ENCODE assay signal across 8 cellular contexts in the genomic region with DNA sequence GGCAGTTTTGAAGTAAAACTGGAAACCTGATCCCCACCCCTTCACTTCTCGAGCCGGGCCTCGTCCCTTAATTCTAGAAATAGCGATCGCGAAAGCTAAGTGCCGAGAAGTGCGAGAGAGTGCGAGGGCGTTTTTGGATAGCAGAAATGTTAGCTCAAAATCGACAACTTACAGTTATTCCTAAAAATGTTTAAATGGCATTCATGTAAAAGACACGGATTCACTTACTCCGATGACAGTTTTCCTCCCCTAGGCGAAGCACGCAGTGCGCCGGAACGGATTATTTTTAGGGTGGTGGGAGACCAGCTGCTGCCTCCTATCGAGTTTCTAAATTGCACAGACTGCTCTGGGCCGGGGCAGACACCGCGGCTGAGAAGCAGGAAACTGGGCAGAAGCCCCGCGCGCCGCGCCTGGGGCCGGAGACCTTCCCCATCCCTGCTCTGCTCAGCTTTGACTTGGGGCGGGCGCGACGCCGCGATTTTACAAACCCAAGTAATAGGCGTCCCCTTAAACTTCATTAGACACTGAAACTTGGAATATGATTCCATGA. TPM values are rescaled to one million over a fixed set of nuclear protein-coding genes. Genes with fewer than 3 reads are reported as not detected.
DNase-seq lines count a peak whose midpoint lies in the region; TF ChIP-seq lines count a peak whose summit lies in the region.

Gene ABCC9 (minus strand): TSS at position 455 of the 550 bp plus-strand sequence. CDS start 4,752 bp downstream, outside the sequence.

- peaks cover 43 to 58% (median 49%) of the 10 kb centered on the region in 3 donors for H3K27me3 Mint-ChIP-seq in CD14-positive monocyte (ENCODE audit: low read depth in 3 of 3)

- H2AFZ ChIP-seq in smooth muscle cell (ENCODE audit: low read depth) = peak within 1 kb of the TSS; percentile 78

- H3K27ac ChIP-seq in brain microvascular endothelial cell (peak within 1 kb of the TSS; percentile 3), smooth muscle cell (ENCODE audit: low read depth) (no peak within 1 kb of the TSS)

- H3F3A ChIP-seq in smooth muscle cell (ENCODE audit: low read depth) = no peaks in the 10 kb centered on the region

- H3K4me3 Mint-ChIP-seq in CD14-positive monocyte = peak within 1 kb of the TSS in 1 of 2 donors; percentile 86

- H3K4me3 ChIP-seq in brain microvascular endothelial cell (ENCODE audit: low read depth, low read length) = peak within 1 kb of the TSS; percentile 60
- peak within 1 kb of the TSS; percentile 55 for H3K4me3 ChIP-seq in smooth muscle cell

- in situ Hi-C loops in ACHN (cut with HindIII; ENCODE audit: low pct_ligation_motif_present, low pct_unique_long_range_greater_than_20kb, low sequenced_read_pairs) (no loop called here), brain microvascular endothelial cell (cut with HindIII; ENCODE audit: low pct_ligation_motif_present, low sequenced_read_pairs) (no loop called here)

- H3K36me3 Mint-ChIP-seq in CD14-positive monocyte = peaks cover 0 to 3% of the 10 kb centered on the region in 2 donors

- no peaks in the 10 kb centered on the region for H4K20me1 ChIP-seq in smooth muscle cell (ENCODE audit: low read depth)

- no peaks in the 10 kb centered on the region for H3K79me2 ChIP-seq in smooth muscle cell (ENCODE audit: low read depth)

- H3K36me3 ChIP-seq in brain microvascular endothelial cell (replicated peaks) = no peaks in the 10 kb centered on the region
- H3K36me3 ChIP-seq in smooth muscle cell (ENCODE audit: low read depth) = no peaks in the 10 kb centered on the region

- TF ChIP-seq CTCF in brain microvascular endothelial cell (IDR thresholded peaks at IDR 0.05; ENCODE audit: low read depth, low read length, missing control alignments) = peak; percentile 6
- TF ChIP-seq CTCF in smooth muscle cell (IDR thresholded peaks at IDR 0.05; ENCODE audit: borderline replicate concordance, insufficient read depth, poor library complexity, severe bottlenecking) = no peak
- TF ChIP-seq CTCF in CD14-positive monocyte (IDR thresholded peaks at IDR 0.05) = no peak

- peaks cover 12% of the 10 kb centered on the region for H3K4me1 Mint-ChIP-seq in CD14-positive monocyte

- POLR2A ChIA-PET in HEK293T (lab: Yijun Ruan, JAX) = interaction anchor here (0.5 to 1.7 kb wide), 4 partner anchors 30 to 176 kb away, joined by 3 to 7 read pairs (median 4); partner anchors contain the start of genes CMAS and KCNJ8

- H3K27me3 ChIP-seq in brain microvascular endothelial cell (replicated peaks) = no peaks in the 10 kb centered on the region
- peaks cover 58% of the 10 kb centered on the region for H3K27me3 ChIP-seq in smooth muscle cell (ENCODE audit: low read depth)

- WGBS in smooth muscle cell (ENCODE audit: low lambda C conversion rate) = 2% methylated on average over 35 of the region's 35 CpGs

- peak; percentile 65 for DNase-seq in ACHN
- peak; percentile 55 for DNase-seq in HEK293T (ENCODE audit: extremely low spot score)
- DNase-seq in brain microvascular endothelial cell = peak; percentile 16
- peak; percentile 61 for DNase-seq in iPS-NIHi7 (ENCODE audit: extremely low spot score)
- DNase-seq in smooth muscle cell (lab: John Stamatoyannopoulos, UW; ENCODE audit: unreplicated experiment) = no peak
- no peak for DNase-seq in CD14-positive monocyte (ENCODE audit: low spot score)
- DNase-seq in GOT3 (lab: John Stamatoyannopoulos, UW) = no peak
- DNase-seq in SKM-1 treated with dmso at 0.1 percent for 144 hours (lab: John Stamatoyannopoulos, UW; ENCODE audit: unreplicated experiment) = no peak

- H3K27ac Mint-ChIP-seq in CD14-positive monocyte = no peak within 1 kb of the TSS

- H3K9ac ChIP-seq in smooth muscle cell (ENCODE audit: low read depth) = no peak within 1 kb of the TSS

- CTCF ChIA-PET in HEK293T (lab: Yijun Ruan, JAX) = interaction anchor here (0.6 kb wide), 1 partner anchor 255 kb away, joined by 3 read pairs; no protein-coding TSS in a partner anchor

- peaks cover 6% of the 10 kb centered on the region for H3K4me1 ChIP-seq in smooth muscle cell (ENCODE audit: low read depth)

- peaks cover 2 to 28% (median 14%) of the 10 kb centered on the region in 7 donors for H3K9me3 Mint-ChIP-seq in CD14-positive monocyte

- no peaks in the 10 kb centered on the region for H3K9me3 ChIP-seq in smooth muscle cell (replicated peaks; ENCODE audit: low read depth)

- intact Hi-C loops in CD14-positive monocyte (cut with micrococcal nuclease) = no loop called here

- peak within 1 kb of the TSS; percentile 86 for H3K4me2 ChIP-seq in smooth muscle cell

TF ChIP-seq in HEK293T, 16 proteins besides CTCF, POLR2A, EP300 and RAD21:
- TF ChIP-seq SP1 (IDR thresholded peaks at IDR 0.05) (no peak), L3MBTL2 (conservative IDR thresholded peaks at IDR 0.05) (peak; percentile 79)

RNA-seq across cellular contexts. Expression of gene ABCC9, which starts in this region (rescaled TPM):
- 0.22 and 0.45 TPM in 2 replicates for total RNA-seq in smooth muscle cell
- polyA plus RNA-seq in smooth muscle cell (not detected in 2 replicates), CD14-positive monocyte (not detected)

Comparison
In these comparisons a context has a peak if more than half of its experiments do, and no peak if none do; other contexts are left out.
1. DNase-seq: peak in ACHN (single experiment), HEK293T (single experiment), brain microvascular endothelial cell (single experiment) and iPS-NIHi7 (single experiment); none in smooth muscle cell (single experiment), CD14-positive monocyte (single experiment), GOT3 (single experiment) and SKM-1 treated with dmso at 0.1 percent for 144 hours (single experiment).